ENCODE assay signal across 8 cellular contexts in the genomic region with DNA sequence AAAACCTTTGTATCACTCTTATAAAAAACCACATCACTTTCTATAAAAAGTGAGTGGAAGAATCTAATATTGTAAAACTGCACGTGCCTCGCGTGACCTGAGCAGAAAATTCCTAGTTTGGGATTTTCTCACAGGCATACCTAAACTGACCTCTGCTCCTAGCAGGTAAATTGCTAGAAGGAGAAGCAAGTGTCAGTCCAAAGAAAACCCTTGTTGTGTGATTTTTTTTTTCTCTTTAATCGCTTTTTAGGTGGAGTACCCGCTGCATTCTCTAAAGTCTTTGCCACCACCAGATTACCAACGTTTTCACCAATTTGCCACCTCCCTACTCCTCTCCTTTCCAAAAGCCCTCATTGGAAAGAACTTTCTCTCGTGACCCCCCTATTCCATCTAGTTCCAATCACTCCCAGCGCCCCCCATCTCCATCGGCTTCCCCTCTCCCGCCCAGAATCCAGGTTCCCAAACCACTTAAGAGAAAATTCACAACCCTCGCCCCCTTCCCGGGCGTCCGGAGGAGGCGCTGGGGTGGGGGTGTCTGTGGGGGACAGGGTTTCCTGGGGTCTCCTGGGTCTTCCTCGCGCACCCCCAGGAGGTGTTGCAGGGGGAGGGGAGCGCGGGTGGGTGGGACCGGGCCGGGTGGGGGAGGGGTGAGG. TPM values are rescaled to one million over a fixed set of nuclear protein-coding genes. Genes with fewer than 3 reads are reported as not detected.
DNase-seq lines count a peak whose midpoint lies in the region; ATAC-seq and TF ChIP-seq lines count a peak whose summit lies in the region.

No MANE protein-coding gene starts in this region.

- TF ChIP-seq CTCF in 22Rv1 (IDR thresholded peaks at IDR 0.05), result no peak
- TF ChIP-seq CTCF in HEK293 (tag by site-specific recombination; IDR thresholded peaks at IDR 0.05), result no peak
- TF ChIP-seq CTCF in body of pancreas (IDR thresholded peaks at IDR 0.05), result no peak

- no peak for ATAC-seq in body of pancreas

- POLR2A ChIA-PET in HEK293 (lab: Yijun Ruan, JAX), result no interaction called here

- CTCF ChIA-PET in HEK293 (lab: Yijun Ruan, JAX), result interaction anchor here (0.6 kb wide), 2 partner anchors 98 to 487 kb away, joined by 3 to 5 read pairs; no protein-coding TSS in a partner anchor

- peak overlapping the region; percentile 68 for H3K4me3 ChIP-seq in HEK293 (ENCODE audit: low read depth, low read length)
- peak overlapping the region; percentile 45 to 64 for H3K4me3 ChIP-seq in body of pancreas
- H3K4me3 ChIP-seq in mesodermal cell (ENCODE audit: extremely low read depth, insufficient read depth, low read length, poor library complexity, severe bottlenecking), result peak overlapping the region; percentile 87

- TF ChIP-seq POLR2A in body of pancreas (IDR thresholded peaks at IDR 0.05), result no peak

- intact Hi-C loops in body of pancreas (cut with DNase I), result no loop called here

- WGBS in body of pancreas, 2 donors, result 12 to 16% methylated on average over 16 to 18 of the region's 21 CpGs
- WGBS in mesodermal cell (ENCODE audit: insufficient coverage in 2 of 2), 2 experiments, result 6 to 20% methylated on average over 2 to 5 of the region's 21 CpGs

- H3K9me3 ChIP-seq in HEK293 (ENCODE audit: control insufficient read depth, insufficient read depth, low read depth, low read length) (no peaks in the 10 kb centered on the region), body of pancreas (no peaks in the 10 kb centered on the region), mesodermal cell (ENCODE audit: control insufficient read depth, low read length) (no peaks in the 10 kb centered on the region)

- H3K36me3 ChIP-seq in HEK293 (ENCODE audit: control insufficient read depth in 2 of 2, insufficient read depth in 1 of 2, low read length in 2 of 2), result peaks cover 0 to 17% of the 10 kb centered on the region in 2 experiments; a peak in 1 of 3 replicates
- no peaks in the 10 kb centered on the region for H3K36me3 ChIP-seq in body of pancreas (replicated peaks in 1 of 2; ENCODE audit: insufficient read depth in 1 of 2, low read depth in 2 of 2)
- H3K36me3 ChIP-seq in mesodermal cell (ENCODE audit: control insufficient read depth, insufficient read depth, low read length), result peaks cover 16% of the 10 kb centered on the region

- H3K27ac ChIP-seq in 22Rv1 (peak overlapping the region; percentile 57; the same call in 1 of the 2 replicates), HEK293 (ENCODE audit: extremely low read depth, low read depth, low read length) (no peak overlapping the region; the same call in 1 of the 2 replicates), body of pancreas (peak overlapping the region; percentile 38 to 83 (median 70)), mesodermal cell (ENCODE audit: low read depth, low read length, severe bottlenecking) (no peak overlapping the region)

- DNase-seq in body of pancreas, result no peak
- no peak for DNase-seq in HT-29 (ENCODE audit: low spot score)
- no peak for DNase-seq in ureter (ENCODE audit: low spot score)
- no peak for DNase-seq in SW480 (ENCODE audit: low spot score)
- no peak for DNase-seq in COLO668 (lab: John Stamatoyannopoulos, UW; ENCODE audit: unreplicated experiment)

- no peaks in the 10 kb centered on the region for H3K27me3 ChIP-seq in body of pancreas

- 0 out of 2 replicates have a peak, but pooled peaks cover 6% of the 10 kb centered on the region for H3K4me1 ChIP-seq in HEK293 (ENCODE audit: control insufficient read depth, insufficient read depth, low read length)
- peaks cover 13% of the 10 kb centered on the region for H3K4me1 ChIP-seq in body of pancreas
- peaks cover 20% of the 10 kb centered on the region for H3K4me1 ChIP-seq in mesodermal cell (ENCODE audit: control insufficient read depth, insufficient read depth, low read length, poor library complexity, severe bottlenecking)

TF ChIP-seq in HEK293, 187 proteins besides CTCF, POLR2A, EP300 and RAD21 (continues in another document):
- TF ChIP-seq ZNF626 (tag by site-specific recombination; IDR thresholded peaks at IDR 0.05), result no peak
- TF ChIP-seq ZNF223 (tag by site-specific recombination; IDR thresholded peaks at IDR 0.05), result no peak
- no peak for TF ChIP-seq ZNF292 (tag by site-specific recombination; IDR thresholded peaks at IDR 0.05; ENCODE audit: borderline replicate concordance, low read depth)
- TF ChIP-seq ZNF202 (tag by site-specific recombination; IDR thresholded peaks at IDR 0.05; ENCODE audit: borderline replicate concordance), result no peak
- no peak for TF ChIP-seq ZNF10 (tag by site-specific recombination; IDR thresholded peaks at IDR 0.05)
- no peak; the same call in 1 of the 2 replicates for TF ChIP-seq ZFHX2 (tag by site-specific recombination; conservative IDR thresholded peaks at IDR 0.05)
- TF ChIP-seq ZBTB48 (tag by site-specific recombination; IDR thresholded peaks at IDR 0.05), result no peak
- no peak for TF ChIP-seq GLI4 (tag by site-specific recombination; IDR thresholded peaks at IDR 0.05)
- TF ChIP-seq ZNF366 (tag by site-specific recombination; conservative IDR thresholded peaks at IDR 0.05), result no peak
- no peak for TF ChIP-seq ZNF26 (tag by site-specific recombination; IDR thresholded peaks at IDR 0.05)
- peak; percentile 69 for TF ChIP-seq IKZF3 (tag by site-specific recombination; IDR thresholded peaks at IDR 0.05)
- peak; percentile 22; the same call in 1 of the 2 replicates for TF ChIP-seq ZNF76 (tag by site-specific recombination; IDR thresholded peaks at IDR 0.05; ENCODE audit: borderline replicate concordance, low read depth)
- TF ChIP-seq ZNF555 (tag by site-specific recombination; conservative IDR thresholded peaks at IDR 0.05), result no peak
- no peak for TF ChIP-seq ZNF211 (tag by site-specific recombination; IDR thresholded peaks at IDR 0.05; ENCODE audit: low read depth)
- TF ChIP-seq ZSCAN18 (tag by site-specific recombination; IDR thresholded peaks at IDR 0.05), result no peak
- TF ChIP-seq GLIS1 (tag by site-specific recombination; IDR thresholded peaks at IDR 0.05), result 0 out of 2 replicates have a peak, but pooled peaks have one; percentile 5
- no peak for TF ChIP-seq ZSCAN16 (tag by site-specific recombination; IDR thresholded peaks at IDR 0.05)
- TF ChIP-seq ZEB2 (tag by site-specific recombination; IDR thresholded peaks at IDR 0.05), result no peak
- no peak for TF ChIP-seq ZBTB6 (tag by site-specific recombination; IDR thresholded peaks at IDR 0.05)
- TF ChIP-seq ZXDB (tag by site-specific recombination; IDR thresholded peaks at IDR 0.05), result no peak
- no peak; the same call in 1 of the 2 replicates for TF ChIP-seq GFI1B (tag by site-specific recombination; IDR thresholded peaks at IDR 0.05)
- TF ChIP-seq ZNF16 (tag by site-specific recombination; IDR thresholded peaks at IDR 0.05; ENCODE audit: low read depth), result no peak
- no peak for TF ChIP-seq ZNF174 (tag by site-specific recombination; IDR thresholded peaks at IDR 0.05)
- TF ChIP-seq ZBTB8A (tag by site-specific recombination; IDR thresholded peaks at IDR 0.05), result 0 out of 2 replicates have a peak, but pooled peaks have one; percentile 37
- TF ChIP-seq, protein P1, sequence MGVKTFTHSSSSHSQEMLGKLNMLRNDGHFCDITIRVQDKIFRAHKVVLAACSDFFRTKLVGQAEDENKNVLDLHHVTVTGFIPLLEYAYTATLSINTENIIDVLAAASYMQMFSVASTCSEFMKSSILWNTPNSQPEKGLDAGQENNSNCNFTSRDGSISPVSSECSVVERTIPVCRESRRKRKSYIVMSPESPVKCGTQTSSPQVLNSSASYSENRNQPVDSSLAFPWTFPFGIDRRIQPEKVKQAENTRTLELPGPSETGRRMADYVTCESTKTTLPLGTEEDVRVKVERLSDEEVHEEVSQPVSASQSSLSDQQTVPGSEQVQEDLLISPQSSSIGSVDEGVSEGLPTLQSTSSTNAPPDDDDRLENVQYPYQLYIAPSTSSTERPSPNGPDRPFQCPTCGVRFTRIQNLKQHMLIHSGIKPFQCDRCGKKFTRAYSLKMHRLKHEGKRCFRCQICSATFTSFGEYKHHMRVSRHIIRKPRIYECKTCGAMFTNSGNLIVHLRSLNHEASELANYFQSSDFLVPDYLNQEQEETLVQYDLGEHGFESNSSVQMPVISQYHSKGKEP (tag by site-specific recombination; IDR thresholded peaks at IDR 0.05), result no peak

RNA-seq across cellular contexts. Expression of gene UBE2E1, which starts 0.4 kb away (rescaled TPM):
- 10 to 100 TPM; 21.1 to 30.9 TPM for total RNA-seq in body of pancreas
- polyA plus RNA-seq in mesodermal cell (2013, experiment 1 of 2), result 162 TPM
- 155 TPM for polyA plus RNA-seq in mesodermal cell (2013, experiment 2 of 2)
- 43.1 and 51.3 TPM in 2 replicates for total RNA-seq in HT-29 (2014; rRNA removed; shearing (Covaris generic))
- total RNA-seq in ureter, result 107 TPM

Comparison
In these comparisons a context has a peak if more than half of its experiments do, and no peak if none do; other contexts are left out.
1. H3K27ac ChIP-seq: peak in 22Rv1 (single experiment) and body of pancreas (4 of 4); none in HEK293 (single experiment) and mesodermal cell (single experiment).
2. Peak in every context shown above with its lines, with median percentiles within 50 percentile points of each other: H3K4me3 ChIP-seq.